ENCODE assay signal across 18 cellular contexts in genomic region chr19:10661946-10662345, GRCh38. TPM values are rescaled to one million over a fixed set of nuclear protein-coding genes. Genes with fewer than 3 reads are reported as not detected.
DNase-seq lines count a peak whose midpoint lies in the region; ATAC-seq and TF ChIP-seq lines count a peak whose summit lies in the region.
"Had no signal": no experiment of that assay in that cellular context is flagged by ENCODE, and none has a peak within 500 bp of the region (broad histone marks: within the 10 kb centered on the region; RNA-seq: fewer than 3 reads in every experiment).

No MANE protein-coding gene starts in this region.

- peak overlapping the region; percentile 91 for H3K4me2 ChIP-seq in SU-DHL-6 (ENCODE audit: low read depth, low read length, poor library complexity, severe bottlenecking)

- H3K27me3 ChIP-seq in cardiac muscle cell (no peaks in the 10 kb centered on the region), SU-DHL-6 (ENCODE audit: low read length) (no peaks in the 10 kb centered on the region), upper lobe of right lung (no peaks in the 10 kb centered on the region)
- H3K27me3 ChIP-seq: brain microvascular endothelial cell, ovary, SJCRH30, uterus had no signal

- intact Hi-C loops in left ventricle myocardium superior (cut with micrococcal nuclease) (no loop called here), upper lobe of right lung (cut with DNase I) (no loop called here)

- DNase-seq in cardiac muscle cell (ENCODE audit: low read depth in 1 of 2, low spot score in 1 of 2) = no peak
- no peak for DNase-seq in left ventricle myocardium superior
- no peak for DNase-seq in upper lobe of right lung
- no peak for DNase-seq in stimulated activated CD4-positive, alpha-beta T cell treated with anti-CD3 and anti-CD28 coated beads, Interleukin-12 subunit alpha, Interleukin-12 subunit beta, amount 100 ng/mL, for 4 hours
- DNase-seq in GM19238 (ENCODE audit: insufficient read length, low spot score) = no peak
- DNase-seq: activated CD4-positive, alpha-beta T cell treated with anti-CD3 and anti-CD28 coated beads for 4 hours; GF-D8; KG1; NCI-H1417; ovary; SJCRH30; small intestine; T-helper 9 cell; uterus had no signal

- H3K9me2 ChIP-seq in SU-DHL-6 (replicated peaks; ENCODE audit: insufficient read depth, low read length) = no peaks in the 10 kb centered on the region

- ATAC-seq in left ventricle myocardium superior = no peak
- peak; percentile 40 for ATAC-seq in esophagus mucosa
- ATAC-seq in upper lobe of right lung = peak; percentile 78
- no peak for ATAC-seq in GM19351 (IDR thresholded peaks at IDR 0.05; ENCODE audit: unreplicated experiment)

- peaks cover 100% of the 10 kb centered on the region for H3K79me2 ChIP-seq in SU-DHL-6 (ENCODE audit: insufficient read depth, low read length)

- peak overlapping the region; percentile 36; the same call in 1 of the 2 replicates for H3K9ac ChIP-seq in SU-DHL-6 (ENCODE audit: low read length)

- peaks cover 38% of the 10 kb centered on the region for H4K20me1 ChIP-seq in SU-DHL-6 (ENCODE audit: low read depth, low read length)

- H3K36me3 ChIP-seq in cardiac muscle cell (peaks cover 3% of the 10 kb centered on the region), SU-DHL-6 (ENCODE audit: low read length) (peaks cover 12% of the 10 kb centered on the region; the same call in 1 of the 2 replicates), upper lobe of right lung (peaks cover 5% of the 10 kb centered on the region)
- H3K36me3 ChIP-seq: brain microvascular endothelial cell, ovary, uterus had no signal

- H3K4me1 ChIP-seq in cardiac muscle cell (ENCODE audit: low read depth) (peaks cover 7% of the 10 kb centered on the region), upper lobe of right lung (peaks cover 47% of the 10 kb centered on the region)

- H3F3A ChIP-seq in SU-DHL-6 (ENCODE audit: insufficient read depth) = peaks cover 42% of the 10 kb centered on the region

- TF ChIP-seq CTCF in cardiac muscle cell (IDR thresholded peaks at IDR 0.05; ENCODE audit: low read depth, low read length) = no peak
- TF ChIP-seq CTCF in SU-DHL-6 (IDR thresholded peaks at IDR 0.05; ENCODE audit: insufficient read depth, low read length, poor library complexity, severe bottlenecking) = no peak
- no peak for TF ChIP-seq CTCF in upper lobe of right lung (IDR thresholded peaks at IDR 0.05)

- peak overlapping the region; percentile 6 for H3K27ac ChIP-seq in cardiac muscle cell
- peak overlapping the region; percentile 74 for H3K27ac ChIP-seq in SU-DHL-6 (ENCODE audit: low read depth, low read length)
- H3K27ac ChIP-seq in upper lobe of right lung = no peak overlapping the region
- H3K27ac ChIP-seq: brain microvascular endothelial cell, ovary, SJCRH30, uterus had no signal

- H3K4me3 ChIP-seq in cardiac muscle cell = no peak overlapping the region
- peak overlapping the region; percentile 4 for H3K4me3 ChIP-seq in SU-DHL-6 (ENCODE audit: insufficient read depth, low read length, poor library complexity, severe bottlenecking)
- no peak overlapping the region for H3K4me3 ChIP-seq in upper lobe of right lung
- H3K4me3 ChIP-seq: ovary, SJCRH30, uterus had no signal

- H2AFZ ChIP-seq in SU-DHL-6 (ENCODE audit: low read depth, low read length, severe bottlenecking) = no peak overlapping the region

- no peaks in the 10 kb centered on the region for H3K9me3 ChIP-seq in cardiac muscle cell (ENCODE audit: low read depth)
- H3K9me3 ChIP-seq in SU-DHL-6 (ENCODE audit: insufficient read depth, low read length) = no peaks in the 10 kb centered on the region
- H3K9me3 ChIP-seq in upper lobe of right lung = no peaks in the 10 kb centered on the region
- H3K9me3 ChIP-seq: ovary, SJCRH30, uterus had no signal

RNA-seq across cellular contexts. Expression of gene ILF3, which starts 7.8 kb away (rescaled TPM):
- total RNA-seq in cardiac muscle cell (180 and 224 TPM in 2 replicates), left ventricle myocardium superior (118 TPM), esophagus mucosa (160 TPM), upper lobe of right lung (182 TPM)
- 181 and 191 TPM in 2 replicates for polyA plus RNA-seq in cardiac muscle cell

RNA-seq across cellular contexts. Expression of gene SLC44A2, which starts 36.6 kb away (rescaled TPM):
- 78.8 and 109 TPM in 2 replicates for total RNA-seq in cardiac muscle cell
- polyA plus RNA-seq in cardiac muscle cell = 108 and 162 TPM in 2 replicates
- total RNA-seq in left ventricle myocardium superior = 71.8 TPM
- total RNA-seq in esophagus mucosa = 109 TPM
- 293 TPM for total RNA-seq in upper lobe of right lung

RNA-seq across cellular contexts. Expression of gene QTRT1, which starts 39.3 kb away (rescaled TPM):
- total RNA-seq in cardiac muscle cell = 30.6 and 35.0 TPM in 2 replicates
- polyA plus RNA-seq in cardiac muscle cell = 70.8 and 84.1 TPM in 2 replicates
- total RNA-seq in left ventricle myocardium superior = 29.1 TPM
- 30.5 TPM for total RNA-seq in esophagus mucosa
- total RNA-seq in upper lobe of right lung = 30.3 TPM

RNA-seq across cellular contexts. Expression of gene DNM2, which starts 55.9 kb away (rescaled TPM):
- total RNA-seq in cardiac muscle cell = 122 and 124 TPM in 2 replicates
- 132 and 146 TPM in 2 replicates for polyA plus RNA-seq in cardiac muscle cell
- total RNA-seq in left ventricle myocardium superior = 201 TPM
- total RNA-seq in esophagus mucosa = 79.8 TPM
- 280 TPM for total RNA-seq in upper lobe of right lung

Comparison
In these comparisons a context has a peak if more than half of its experiments do, and no peak if none do; other contexts are left out.
1. ATAC-seq: peak in esophagus mucosa (single experiment) and upper lobe of right lung (single experiment); none in left ventricle myocardium superior (single experiment) and GM19351 (single experiment).